Comparison of ENCODE assay signal across 16 cellular contexts in genomic region chr2:168230389-168230788, GRCh38. TPM values are rescaled to one million over a fixed set of nuclear protein-coding genes. Genes with fewer than 3 reads are reported as not detected.
DNase-seq lines count a peak whose midpoint lies in the region; ATAC-seq and TF ChIP-seq lines count a peak whose summit lies in the region.
"Had no signal": no experiment of that assay in that cellular context is flagged by ENCODE, and none has a peak within 500 bp of the region (broad histone marks: within the 10 kb centered on the region; RNA-seq: fewer than 3 reads in every experiment).

No MANE protein-coding gene starts in this region.

- no peak overlapping the region for H3K14ac ChIP-seq in IMR-90 (replicated peaks; ENCODE audit: low read depth, low read length)

- TF ChIP-seq RAD21 in IMR-90 (IDR thresholded peaks at IDR 0.05; ENCODE audit: low read length), result no peak

- H3K9me3 ChIP-seq in IMR-90 (ENCODE audit: control insufficient read depth, insufficient read depth, low read length), result peaks cover 8% of the 10 kb centered on the region
- peaks cover 0 to 6% (median 2%) of the 10 kb centered on the region in 4 donors for H3K9me3 ChIP-seq in esophagus muscularis mucosa
- peaks cover 0 to 6% (median 0%) of the 10 kb centered on the region in 4 donors for H3K9me3 ChIP-seq in tibial nerve
- no peaks in the 10 kb centered on the region for H3K9me3 ChIP-seq in right cardiac atrium (ENCODE audit: control insufficient read depth, low read length)
- H3K9me3 ChIP-seq: HAP-1 had no signal

- peaks cover 26 to 55% of the 10 kb centered on the region in 2 experiments for H3K79me1 ChIP-seq in IMR-90 (ENCODE audit: low read depth in 1 of 2, low read length in 2 of 2)

- peaks cover 8% of the 10 kb centered on the region; the same call in 1 of the 2 replicates for H4K20me1 ChIP-seq in IMR-90 (ENCODE audit: insufficient read depth, low read length)

- H3K36me3 Mint-ChIP-seq in Calu3 (ENCODE audit: insufficient read depth, unreplicated experiment) (peaks cover 31% of the 10 kb centered on the region), nephron progenitor cell (ENCODE audit: low read depth) (peaks cover 38% of the 10 kb centered on the region)

- H3K36me3 ChIP-seq in IMR-90 (ENCODE audit: control insufficient read depth, insufficient read depth, low read length) (0 out of 2 replicates have a peak, but pooled peaks cover 2% of the 10 kb centered on the region), esophagus muscularis mucosa (peaks cover 0 to 4% (median 0%) of the 10 kb centered on the region in 4 donors), tibial nerve (peaks cover 0 to 11% (median 0%) of the 10 kb centered on the region in 3 donors)
- H3K36me3 ChIP-seq: HAP-1 had no signal

- TF ChIP-seq EP300 in esophagus muscularis mucosa (IDR thresholded peaks at IDR 0.05), result no peak
- TF ChIP-seq EP300 in tibial nerve (IDR thresholded peaks at IDR 0.05), result no peak

- CTCF ChIA-PET in Calu3 (lab: Charles Lee) (no interaction called here), IMR-90 (lab: Yijun Ruan, JAX) (no interaction called here)

- no peak overlapping the region for H2BK15ac ChIP-seq in IMR-90 (ENCODE audit: low read depth, low read length)

- ATAC-seq in IMR-90 (ENCODE audit: low read depth), result no peak
- ATAC-seq in right cardiac atrium, result no peak
- ATAC-seq in GM18520 (IDR thresholded peaks at IDR 0.05; ENCODE audit: unreplicated experiment), result no peak

- H3K27me3 Mint-ChIP-seq in Calu3 (ENCODE audit: unreplicated experiment) (no peaks in the 10 kb centered on the region), nephron progenitor cell (ENCODE audit: low read depth, poor library complexity) (no peaks in the 10 kb centered on the region)
- H3K27me3 Mint-ChIP-seq: B cell; CD4-positive, alpha-beta T cell; IgD-negative memory B cell had no signal

- H2AK5ac ChIP-seq in IMR-90 (ENCODE audit: low read depth, low read length), result no peak overlapping the region

- H3K4me2 ChIP-seq in IMR-90 (ENCODE audit: low read depth, low read length), result no peak overlapping the region

- no TSS peak for BruUV-seq in Calu3 (replicated peaks; lab: Mats Ljungman, UMichigan)
- BruUV-seq in IMR-90 (replicated peaks; lab: Mats Ljungman, UMichigan), result no TSS peak

- peaks cover 6% of the 10 kb centered on the region; the same call in 1 of the 2 replicates for H3K4me1 ChIP-seq in IMR-90 (ENCODE audit: control insufficient read depth, insufficient read depth, low read length)
- peaks cover 0 to 77% (median 48%) of the 10 kb centered on the region in 4 donors for H3K4me1 ChIP-seq in esophagus muscularis mucosa
- no peaks in the 10 kb centered on the region for H3K4me1 ChIP-seq in tibial nerve
- no peaks in the 10 kb centered on the region for H3K4me1 ChIP-seq in right cardiac atrium (ENCODE audit: control insufficient read depth, insufficient read depth, low read length)
- H3K4me1 ChIP-seq: HAP-1 had no signal

- no peak overlapping the region for H4K5ac ChIP-seq in IMR-90 (ENCODE audit: low read depth, low read length)

- TF ChIP-seq POLR2A in IMR-90 (IDR thresholded peaks at IDR 0.05; ENCODE audit: low read depth, low read length) (no peak), esophagus muscularis mucosa (IDR thresholded peaks at IDR 0.05; ENCODE audit: low read depth) (no peak), tibial nerve (IDR thresholded peaks at IDR 0.05) (no peak)

- no peak overlapping the region for H2BK120ac ChIP-seq in IMR-90 (ENCODE audit: low read depth, low read length)

- H3K4me3 Mint-ChIP-seq in Calu3 (ENCODE audit: low read depth, unreplicated experiment) (no peak overlapping the region), nephron progenitor cell (no peak overlapping the region)
- H3K4me3 Mint-ChIP-seq: B cell; CD4-positive, alpha-beta T cell; IgD-negative memory B cell had no signal

- no peaks in the 10 kb centered on the region for H3K9me3 Mint-ChIP-seq in Calu3 (ENCODE audit: low read depth, unreplicated experiment)
- H3K9me3 Mint-ChIP-seq in nephron progenitor cell, result peaks cover 14% of the 10 kb centered on the region
- H3K9me3 Mint-ChIP-seq: CD4-positive, alpha-beta T cell; IgD-negative memory B cell had no signal

- H3K4me1 Mint-ChIP-seq in Calu3 (ENCODE audit: low read depth, unreplicated experiment), result peaks cover 31% of the 10 kb centered on the region
- no peaks in the 10 kb centered on the region for H3K4me1 Mint-ChIP-seq in nephron progenitor cell

- no CpG with 5 or more reads among the region's 5 CpGs for WGBS in IMR-90 (ENCODE audit: extremely low coverage in 2 of 2, insufficient read length in 1 of 2), 2 experiments
- 93% methylated on average over 5 of the region's 5 CpGs for WGBS in esophagus muscularis mucosa
- WGBS in tibial nerve, 2 donors, result 93 to 96% methylated on average over 5 of the region's 5 CpGs
- WGBS in right cardiac atrium, result 96% methylated on average over 5 of the region's 5 CpGs

- no peak overlapping the region for H2BK5ac ChIP-seq in IMR-90 (ENCODE audit: low read depth, low read length, poor library complexity, severe bottlenecking)

- no peak overlapping the region for H3K4ac ChIP-seq in IMR-90 (ENCODE audit: low read depth, low read length)

- DNase-seq in Calu3, result no peak
- DNase-seq in IMR-90, result no peak
- no peak for DNase-seq in esophagus muscularis mucosa (ENCODE audit: extremely low spot score)
- no peak for DNase-seq in nephron progenitor cell
- DNase-seq in tibial nerve (ENCODE audit: low spot score in 2 of 2), result no peak
- DNase-seq in right cardiac atrium, result no peak
- DNase-seq: C1 segment of cervical spinal cord; CD4-positive, alpha-beta T cell; DMS153; DMS79 treated with DMSO at 0.1 percent for 48 hours; EL; KG1 had no signal

- dilution Hi-C loops in IMR-90 (cut with HindIII; ENCODE audit: low sequenced_read_pairs, unreplicated experiment), result no loop called here

- peaks cover 11% of the 10 kb centered on the region; the same call in 1 of the 2 replicates for H3K9me1 ChIP-seq in IMR-90 (ENCODE audit: insufficient read depth, low read length)

- H2AK9ac ChIP-seq in IMR-90 (replicated peaks; ENCODE audit: low read depth, low read length, poor library complexity), result no peak overlapping the region

- no peak overlapping the region for H3K18ac ChIP-seq in IMR-90 (ENCODE audit: low read depth, low read length)

- H3K27ac Mint-ChIP-seq in Calu3 (ENCODE audit: unreplicated experiment) (peak overlapping the region; percentile 33), nephron progenitor cell (peak overlapping the region; percentile 68)
- H3K27ac Mint-ChIP-seq: B cell; CD4-positive, alpha-beta T cell had no signal

- TF ChIP-seq CTCF in Calu3 (IDR thresholded peaks at IDR 0.05; ENCODE audit: unreplicated experiment) (no peak), IMR-90 (conservative IDR thresholded peaks at IDR 0.05; ENCODE audit: low read depth, low read length) (no peak), esophagus muscularis mucosa (IDR thresholded peaks at IDR 0.05) (no peak), nephron progenitor cell (IDR thresholded peaks at IDR 0.05) (no peak), tibial nerve (IDR thresholded peaks at IDR 0.05) (no peak)

- no peak overlapping the region for H3K4me3 ChIP-seq in IMR-90 (ENCODE audit: insufficient read depth, low read depth, low read length)
- no peak overlapping the region for H3K4me3 ChIP-seq in esophagus muscularis mucosa
- H3K4me3 ChIP-seq in tibial nerve, result no peak overlapping the region
- H3K4me3 ChIP-seq in right cardiac atrium (ENCODE audit: low read length), result no peak overlapping the region
- H3K4me3 ChIP-seq: HAP-1 had no signal

- POLR2A ChIA-PET in IMR-90 (lab: Charles Lee; ENCODE audit: unreplicated experiment), result no interaction called here

- in situ Hi-C loops in IMR-90 (cut with MboI; ENCODE audit: low sequenced_read_pairs), result no loop called here

- no peak overlapping the region for H3K9ac ChIP-seq in IMR-90 (ENCODE audit: low read depth, low read length)

- H4K91ac ChIP-seq in IMR-90 (ENCODE audit: insufficient read depth, low read depth, low read length), result no peak overlapping the region

- no peak overlapping the region for H4K8ac ChIP-seq in IMR-90 (ENCODE audit: low read depth in 2 of 2, low read length in 2 of 2)

- H2BK20ac ChIP-seq in IMR-90 (ENCODE audit: low read depth, low read length), result no peak overlapping the region

- H2AFZ ChIP-seq in IMR-90 (replicated peaks; ENCODE audit: low read length, poor library complexity), result no peak overlapping the region

- H3K23ac ChIP-seq in IMR-90 (ENCODE audit: low read depth, low read length), result peak overlapping the region; percentile 42; the same call in 1 of the 2 replicates

- H3K56ac ChIP-seq in IMR-90 (ENCODE audit: extremely low read depth, insufficient read depth, low read length), result no peak overlapping the region

- no peaks in the 10 kb centered on the region for H3K27me3 ChIP-seq in IMR-90 (ENCODE audit: control insufficient read depth, insufficient read depth, low read length)
- H3K27me3 ChIP-seq in esophagus muscularis mucosa, result no peaks in the 10 kb centered on the region
- no peaks in the 10 kb centered on the region for H3K27me3 ChIP-seq in tibial nerve
- no peaks in the 10 kb centered on the region for H3K27me3 ChIP-seq in right cardiac atrium (ENCODE audit: control insufficient read depth, insufficient read depth)

- intact Hi-C loops in Calu3 (cut with micrococcal nuclease; ENCODE audit: unreplicated experiment), result no loop called here
- intact Hi-C loops in IMR-90 (cut with micrococcal nuclease), result no loop called here
- intact Hi-C loops in esophagus muscularis mucosa (cut with DNase I), result no loop called here
- intact Hi-C loops in right cardiac atrium (cut with DNase I), result no loop called here

- no peak overlapping the region for H3K27ac ChIP-seq in IMR-90 (ENCODE audit: insufficient read depth, low read length)
- peak overlapping the region in 3 of 4 donors; percentile 59 to 76 (median 73) for H3K27ac ChIP-seq in esophagus muscularis mucosa (replicated peaks in 1 of 4)
- H3K27ac ChIP-seq in tibial nerve, result no peak overlapping the region
- no peak overlapping the region for H3K27ac ChIP-seq in right cardiac atrium (ENCODE audit: low read length)

TF ChIP-seq in IMR-90, 13 proteins besides CTCF, POLR2A, EP300 and RAD21 (continues in another document):
- TF ChIP-seq RCOR1 (IDR thresholded peaks at IDR 0.05; ENCODE audit: insufficient replicate concordance, low read length) (no peak), MXI1 (IDR thresholded peaks at IDR 0.05; ENCODE audit: borderline replicate concordance, low read depth, low read length) (no peak), MAZ (IDR thresholded peaks at IDR 0.05; ENCODE audit: borderline replicate concordance, low read depth, low read length) (no peak), NFE2L2 (IDR thresholded peaks at IDR 0.05; ENCODE audit: low read depth, low read length) (no peak)

RNA-seq across cellular contexts. Expression of gene STK39, which starts 17.0 kb away (rescaled TPM):
- 100 and 110 TPM in 2 replicates for total RNA-seq in Calu3 (2022)
- 11.8 and 25.8 TPM in 2 replicates for total RNA-seq in IMR-90 (2012; rRNA removed)
- 12.8 and 16.4 TPM in 2 replicates for polyA plus RNA-seq in IMR-90 (2012; rRNA removed)
- polyA plus RNA-seq in IMR-90 (2012; cell fraction: cytosol; rRNA removed), result 2.3 and 4.0 TPM in 2 replicates
- 0.84 and 11.9 TPM in 2 replicates for polyA plus RNA-seq in IMR-90 (2012; cell fraction: nucleus; rRNA removed; ENCODE audit: low replicate concordance)
- 10 to 100 TPM; 32.5 to 49.1 (median 41.5) TPM for total RNA-seq in esophagus muscularis mucosa
- total RNA-seq in tibial nerve, result 10 to 100 TPM in 3 of 4 donors, 1 to 10 TPM in 1; 8.5 to 13.5 (median 12.0) TPM
- 10 to 100 TPM in 2 of 4 donors, 1 to 10 TPM in 2; 9.0 to 10.4 (median 10.1) TPM for total RNA-seq in right cardiac atrium
- polyA plus RNA-seq in right cardiac atrium, result 10.5 TPM

Comparison
In these comparisons a context has a peak if more than half of its experiments do, and no peak if none do; other contexts are left out.
1. H3K27ac ChIP-seq: peak in esophagus muscularis mucosa (3 of 4); none in IMR-90 (single experiment), tibial nerve (0 of 4) and right cardiac atrium (single experiment).